In the genomic region with DNA sequence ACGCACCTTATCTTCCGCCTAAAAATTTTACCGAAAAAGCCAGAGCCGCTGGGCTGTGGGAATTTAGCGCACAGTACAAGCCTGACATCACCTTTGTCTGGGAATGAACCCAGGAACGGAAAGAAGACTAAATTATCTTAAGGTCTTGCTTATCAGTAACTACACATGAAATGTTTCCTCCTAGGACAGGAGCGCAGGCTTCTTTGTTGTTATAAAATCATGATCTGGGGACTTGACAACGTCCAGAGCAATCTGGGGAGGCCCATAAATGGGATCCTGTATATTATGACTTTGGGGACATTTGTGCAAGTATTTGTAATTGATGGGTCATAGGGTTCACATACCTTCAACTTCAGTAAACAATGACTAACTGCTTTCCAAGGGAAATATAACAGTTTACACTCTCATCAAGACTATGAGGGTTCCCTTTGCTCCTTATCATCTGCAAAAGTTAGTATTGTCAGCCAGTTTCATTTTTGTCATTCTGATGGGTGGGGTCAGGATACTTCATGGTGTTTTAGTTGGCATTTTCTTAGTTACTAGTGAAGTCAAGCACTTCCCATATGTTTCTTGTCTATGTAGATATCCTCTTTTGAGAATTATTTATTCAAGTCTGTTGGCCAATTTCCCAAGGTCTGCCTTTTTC, we compare ENCODE assay signal across 10 cellular contexts.
A peak's percentile ranks its signal among the peaks of the same experiment; 100 is the strongest.
DNase-seq lines count a peak whose midpoint lies in the region; ATAC-seq and TF ChIP-seq lines count a peak whose summit lies in the region.
"Had no signal": no experiment of that assay in that cellular context is flagged by ENCODE, and none has a peak within 500 bp of the region (broad histone marks: within the 10 kb centered on the region; RNA-seq: fewer than 3 reads in every experiment).

No MANE protein-coding gene starts in this region.

- peak; percentile 10 for ATAC-seq in GM18873 (IDR thresholded peaks at IDR 0.05; ENCODE audit: low FRiP score, unreplicated experiment)
- ATAC-seq in HG03571 (IDR thresholded peaks at IDR 0.05; ENCODE audit: unreplicated experiment): no peak

- CTCF ChIA-PET in Caco-2 (lab: Charles Lee): interaction anchor here (0.5 to 1.1 kb wide), 16 partner anchors 12 to 1229 kb away, joined by 3 to 22 read pairs (median 4); a partner anchor contains a TSS

- H3K27ac ChIP-seq in Karpas-422 (ENCODE audit: low read length) (no peak overlapping the region), epithelial cell of prostate (peak overlapping the region; percentile 15)

- no peaks in the 10 kb centered on the region for H3K27me3 Mint-ChIP-seq in Caco-2 (ENCODE audit: insufficient read depth, unreplicated experiment)

- no peaks in the 10 kb centered on the region for H3K27me3 ChIP-seq in Karpas-422 (ENCODE audit: low read length)
- no peaks in the 10 kb centered on the region for H3K27me3 ChIP-seq in Caco-2 (replicated peaks; ENCODE audit: control insufficient read depth, insufficient read depth, low read length)

- H3K9me2 ChIP-seq in Karpas-422 (replicated peaks; ENCODE audit: insufficient read depth, low read length): no peaks in the 10 kb centered on the region

- peaks cover 13% of the 10 kb centered on the region for H3K9me3 Mint-ChIP-seq in Caco-2 (ENCODE audit: unreplicated experiment)
- H3K9me3 Mint-ChIP-seq: activated naive CD8-positive, alpha-beta T cell treated with anti-CD3 and anti-CD28 coated beads, Interleukin-2, amount 10 ng/mL, durations not matched to agents 7 days and 5 days had no signal

- peaks cover 22% of the 10 kb centered on the region for H3K4me1 ChIP-seq in Karpas-422 (ENCODE audit: low read length)
- H3K4me1 ChIP-seq in Caco-2: peaks cover 20% of the 10 kb centered on the region

- H3K4me3 ChIP-seq in Karpas-422 (ENCODE audit: low read length) (peak overlapping the region; percentile 51), Caco-2 (ENCODE audit: low read depth, low read length) (no peak overlapping the region)

- no peaks in the 10 kb centered on the region for H4K20me1 ChIP-seq in Karpas-422 (ENCODE audit: insufficient read depth, low read depth, low read length)

- peak overlapping the region; percentile 76 for H2AFZ ChIP-seq in Karpas-422 (ENCODE audit: low read length)

- H3K9ac ChIP-seq in Karpas-422 (ENCODE audit: low read length): peak overlapping the region; percentile 57

- no peaks in the 10 kb centered on the region for H3K79me2 ChIP-seq in Karpas-422 (ENCODE audit: low read length)

- H3K9me3 ChIP-seq in Karpas-422 (ENCODE audit: low read length) (peaks cover 3% of the 10 kb centered on the region; the same call in 1 of the 2 replicates), Caco-2 (0 out of 2 replicates have a peak, but pooled peaks cover 5% of the 10 kb centered on the region)

- POLR2A ChIA-PET in Caco-2 (lab: Charles Lee): no interaction called here

- H3K36me3 ChIP-seq in Karpas-422 (ENCODE audit: insufficient read depth, low read length) (no peaks in the 10 kb centered on the region), Caco-2 (ENCODE audit: control insufficient read depth, insufficient read depth, low read length) (no peaks in the 10 kb centered on the region)

- H3K4me3 Mint-ChIP-seq in Caco-2 (ENCODE audit: unreplicated experiment): no peak overlapping the region
- H3K4me3 Mint-ChIP-seq: activated naive CD8-positive, alpha-beta T cell treated with anti-CD3 and anti-CD28 coated beads, Interleukin-2, amount 10 ng/mL, durations not matched to agents 7 days and 5 days; memory B cell had no signal

- no peaks in the 10 kb centered on the region for H3K36me3 Mint-ChIP-seq in Caco-2 (ENCODE audit: insufficient read depth, unreplicated experiment)
- H3K36me3 Mint-ChIP-seq: activated naive CD8-positive, alpha-beta T cell treated with anti-CD3 and anti-CD28 coated beads, Interleukin-2, amount 10 ng/mL, durations not matched to agents 7 days and 5 days; memory B cell had no signal

- peaks cover 11% of the 10 kb centered on the region for H3K4me1 Mint-ChIP-seq in Caco-2 (ENCODE audit: low read depth, unreplicated experiment)
- H3K4me1 Mint-ChIP-seq: activated naive CD8-positive, alpha-beta T cell treated with anti-CD3 and anti-CD28 coated beads, Interleukin-2, amount 10 ng/mL, durations not matched to agents 7 days and 5 days; memory B cell had no signal

- BruUV-seq in Caco-2 (replicated peaks; lab: Mats Ljungman, UMichigan): no TSS peak

- no peak overlapping the region for H3K27ac Mint-ChIP-seq in Caco-2 (ENCODE audit: unreplicated experiment)
- H3K27ac Mint-ChIP-seq: activated naive CD8-positive, alpha-beta T cell treated with anti-CD3 and anti-CD28 coated beads, Interleukin-2, amount 10 ng/mL, durations not matched to agents 7 days and 5 days; memory B cell had no signal

- intact Hi-C loops in Caco-2 (cut with micrococcal nuclease; ENCODE audit: unreplicated experiment): loop anchor here (1.0 to 5.0 kb wide), 3 partner anchors 142 to 248 kb away; no protein-coding TSS in a partner anchor

- DNase-seq in Karpas-422 (no peak), epithelial cell of prostate (ENCODE audit: low read depth, low spot score) (no peak), renal cortical epithelial cell (ENCODE audit: low read depth) (peak; percentile 48), Caco-2 (no peak), midbrain (lab: John Stamatoyannopoulos, UW) (no peak), NCI-H82 (lab: John Stamatoyannopoulos, UW) (no peak)

- no peak for TF ChIP-seq CTCF in Caco-2 (IDR thresholded peaks at IDR 0.05; ENCODE audit: insufficient read depth in 1 of 2, low read depth in 1 of 2, low read length in 1 of 2, severe bottlenecking in 1 of 2, unreplicated experiment in 1 of 2)

- H3K4me2 ChIP-seq in Karpas-422 (ENCODE audit: low read depth, low read length, poor library complexity, severe bottlenecking): peak overlapping the region; percentile 66
